ENCODE assay signal across 27 cellular contexts in the genomic region with DNA sequence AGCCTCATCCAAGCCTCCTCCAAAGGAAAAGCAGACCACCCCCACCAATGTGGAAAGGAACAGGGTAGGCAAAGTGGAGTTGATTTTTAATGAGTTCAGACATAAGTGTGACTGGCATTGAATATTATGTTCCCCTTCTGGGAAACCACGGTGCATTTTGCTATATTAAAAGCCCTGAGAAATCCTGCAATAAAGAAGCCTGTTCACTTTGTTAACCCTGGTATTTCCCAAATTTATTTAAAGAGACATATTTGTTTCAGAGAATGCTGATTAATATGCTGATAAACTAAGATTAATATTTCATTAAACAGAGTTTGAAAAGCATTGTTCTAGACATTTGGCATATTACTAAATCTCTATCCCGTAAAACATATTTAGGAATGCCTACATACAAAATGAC.
A peak's percentile ranks its signal among the peaks of the same experiment; 100 is the strongest.
DNase-seq lines count a peak whose midpoint lies in the region; ATAC-seq and TF ChIP-seq lines count a peak whose summit lies in the region.
"Had no signal": no experiment of that assay in that cellular context is flagged by ENCODE, and none has a peak within 500 bp of the region (broad histone marks: within the 10 kb centered on the region; RNA-seq: fewer than 3 reads in every experiment).

No MANE protein-coding gene starts in this region.

- peaks cover 0 to 30% of the 10 kb centered on the region in 2 experiments; a peak in 2 of 4 replicates for H3K4me1 ChIP-seq in SK-N-SH (ENCODE audit: control insufficient read depth in 1 of 2, insufficient read depth in 2 of 2, low read depth in 1 of 2, low read length in 1 of 2)
- H3K4me1 ChIP-seq: A549; BLaER1; BLaER1 treated with 17β-estradiol and CSF1 and Interleukin-3, amounts not matched to agents 10 nM and 100 nM; Caco-2 had no signal

- no peak for TF ChIP-seq CTCF in SK-N-SH (IDR thresholded peaks at IDR 0.05)

- no peak for DNase-seq in SK-N-SH
- DNase-seq: 8988T; ACHN; AML-193; BE2C; C1 segment of cervical spinal cord; Caco-2; Calu3; CD4-positive, alpha-beta memory T cell; CD4-positive, alpha-beta T cell; CD4-positive, CD25-positive, alpha-beta regulatory T cell; CD8-positive, alpha-beta memory T cell; CD8-positive, alpha-beta T cell; COR-L47; DMS 273 treated with DMSO at 0.1 percent for 48 hours; DMS153; DMS53; DMS79; DMS79 treated with DMSO at 0.1 percent for 48 hours; DND-41; EL had no signal

- H3K79me2 ChIP-seq in SK-N-SH (ENCODE audit: insufficient read depth) = no peaks in the 10 kb centered on the region

- no peak for TF ChIP-seq RAD21 in SK-N-SH (IDR thresholded peaks at IDR 0.05; ENCODE audit: low read length)

- H3K9me3 ChIP-seq in SK-N-SH = no peaks in the 10 kb centered on the region
- H3K9me3 ChIP-seq: A549; BE2C; BLaER1; BLaER1 treated with 17β-estradiol and CSF1 and Interleukin-3, amounts not matched to agents 10 nM and 100 nM; Caco-2 had no signal

- H3K9me2 ChIP-seq in SK-N-SH = no peaks in the 10 kb centered on the region

- no peak overlapping the region for H3K4me3 ChIP-seq in SK-N-SH (ENCODE audit: low read depth in 2 of 2, low read length in 1 of 2)
- H3K4me3 ChIP-seq: A549; BLaER1; BLaER1 treated with 17β-estradiol and CSF1 and Interleukin-3, amounts not matched to agents 10 nM and 100 nM had no signal

- no peak overlapping the region for H3K4me2 ChIP-seq in SK-N-SH
- H3K4me2 ChIP-seq: A549; BLaER1; BLaER1 treated with 17β-estradiol and CSF1 and Interleukin-3, amounts not matched to agents 10 nM and 100 nM had no signal

- peak in 1 of 2 experiments; percentile 30; a peak in 1 of 4 replicates for TF ChIP-seq EP300 in SK-N-SH (IDR thresholded peaks at IDR 0.05; ENCODE audit: borderline replicate concordance in 1 of 2, low read depth in 1 of 2, low read length in 1 of 2)

- 15% methylated on average over 2 of the region's 2 CpGs for WGBS in SK-N-SH (ENCODE audit: low lambda C conversion rate)

- H3K27me3 ChIP-seq in SK-N-SH (ENCODE audit: insufficient read depth) = no peaks in the 10 kb centered on the region
- H3K27me3 ChIP-seq: BE2C; BLaER1; BLaER1 treated with 17β-estradiol and CSF1 and Interleukin-3, amounts not matched to agents 10 nM and 100 nM had no signal

- CTCF ChIA-PET in SK-N-SH (lab: Yijun Ruan, JAX) = no interaction called here

- no peak overlapping the region for H3K9ac ChIP-seq in SK-N-SH
- H3K9ac ChIP-seq: BLaER1; BLaER1 treated with 17β-estradiol and CSF1 and Interleukin-3, amounts not matched to agents 10 nM and 100 nM had no signal

- H3K36me3 ChIP-seq in SK-N-SH (replicated peaks in 1 of 2; ENCODE audit: control insufficient read depth in 1 of 2, insufficient read depth in 2 of 2, low read length in 1 of 2) = peaks cover 0 to 2% of the 10 kb centered on the region in 2 experiments
- H3K36me3 ChIP-seq: BE2C; BLaER1; BLaER1 treated with 17β-estradiol and CSF1 and Interleukin-3, amounts not matched to agents 10 nM and 100 nM had no signal

- no peaks in the 10 kb centered on the region for H4K20me1 ChIP-seq in SK-N-SH (ENCODE audit: insufficient read depth)
- H4K20me1 ChIP-seq: BLaER1; BLaER1 treated with 17β-estradiol and CSF1 and Interleukin-3, amounts not matched to agents 10 nM and 100 nM had no signal

- no peak overlapping the region for H2AFZ ChIP-seq in SK-N-SH (ENCODE audit: low read depth)

- peak; percentile 86 for ATAC-seq in SK-N-SH treated with all-trans-retinoic acid at 6 μM for 48 hours
- ATAC-seq: A549; CD8-positive, alpha-beta T cell had no signal

- H3K27ac ChIP-seq in SK-N-SH (ENCODE audit: low read depth in 2 of 2, low read length in 1 of 2) = peak overlapping the region in 1 of 2 experiments; percentile 94; a peak in 2 of 4 replicates
- H3K27ac ChIP-seq: 22Rv1; A549; BLaER1; BLaER1 treated with 17β-estradiol and CSF1 and Interleukin-3, amounts not matched to agents 10 nM and 100 nM; C4-2B had no signal

- POLR2A ChIA-PET in SK-N-SH (lab: Yijun Ruan, JAX) = no interaction called here

- no peaks in the 10 kb centered on the region for H3F3A ChIP-seq in SK-N-SH (replicated peaks; ENCODE audit: insufficient read depth)

TF ChIP-seq in SK-N-SH treated with all-trans-retinoic acid at 6 μM for 48 hours, 23 proteins besides CTCF, POLR2A, EP300 and RAD21 (continues in another document):
- TF ChIP-seq ZFP3 (CRISPR knock-in tag; IDR thresholded peaks at IDR 0.05) (no peak), OSR1 (CRISPR knock-in tag; IDR thresholded peaks at IDR 0.05) (no peak), GLIS3 (CRISPR knock-in tag; IDR thresholded peaks at IDR 0.05) (no peak; the same call in 1 of the 2 replicates), ZNF565 (CRISPR knock-in tag; conservative IDR thresholded peaks at IDR 0.05; ENCODE audit: low read depth) (no peak), BACH2 (CRISPR knock-in tag; IDR thresholded peaks at IDR 0.05; ENCODE audit: borderline replicate concordance) (no peak), TOX (CRISPR knock-in tag; IDR thresholded peaks at IDR 0.05; ENCODE audit: borderline replicate concordance) (no peak)
- TF ChIP-seq, protein P1, sequence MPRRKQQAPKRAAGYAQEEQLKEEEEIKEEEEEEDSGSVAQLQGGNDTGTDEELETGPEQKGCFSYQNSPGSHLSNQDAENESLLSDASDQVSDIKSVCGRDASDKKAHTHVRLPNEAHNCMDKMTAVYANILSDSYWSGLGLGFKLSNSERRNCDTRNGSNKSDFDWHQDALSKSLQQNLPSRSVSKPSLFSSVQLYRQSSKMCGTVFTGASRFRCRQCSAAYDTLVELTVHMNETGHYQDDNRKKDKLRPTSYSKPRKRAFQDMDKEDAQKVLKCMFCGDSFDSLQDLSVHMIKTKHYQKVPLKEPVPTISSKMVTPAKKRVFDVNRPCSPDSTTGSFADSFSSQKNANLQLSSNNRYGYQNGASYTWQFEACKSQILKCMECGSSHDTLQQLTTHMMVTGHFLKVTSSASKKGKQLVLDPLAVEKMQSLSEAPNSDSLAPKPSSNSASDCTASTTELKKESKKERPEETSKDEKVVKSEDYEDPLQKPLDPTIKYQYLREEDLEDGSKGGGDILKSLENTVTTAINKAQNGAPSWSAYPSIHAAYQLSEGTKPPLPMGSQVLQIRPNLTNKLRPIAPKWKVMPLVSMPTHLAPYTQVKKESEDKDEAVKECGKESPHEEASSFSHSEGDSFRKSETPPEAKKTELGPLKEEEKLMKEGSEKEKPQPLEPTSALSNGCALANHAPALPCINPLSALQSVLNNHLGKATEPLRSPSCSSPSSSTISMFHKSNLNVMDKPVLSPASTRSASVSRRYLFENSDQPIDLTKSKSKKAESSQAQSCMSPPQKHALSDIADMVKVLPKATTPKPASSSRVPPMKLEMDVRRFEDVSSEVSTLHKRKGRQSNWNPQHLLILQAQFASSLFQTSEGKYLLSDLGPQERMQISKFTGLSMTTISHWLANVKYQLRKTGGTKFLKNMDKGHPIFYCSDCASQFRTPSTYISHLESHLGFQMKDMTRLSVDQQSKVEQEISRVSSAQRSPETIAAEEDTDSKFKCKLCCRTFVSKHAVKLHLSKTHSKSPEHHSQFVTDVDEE (CRISPR knock-in tag; IDR thresholded peaks at IDR 0.05) = no peak

TF ChIP-seq in SK-N-SH, 30 proteins besides CTCF, POLR2A, EP300 and RAD21:
- no peak for TF ChIP-seq RXRA (IDR thresholded peaks at IDR 0.05; ENCODE audit: borderline replicate concordance, low read depth)
- TF ChIP-seq, protein P2, sequence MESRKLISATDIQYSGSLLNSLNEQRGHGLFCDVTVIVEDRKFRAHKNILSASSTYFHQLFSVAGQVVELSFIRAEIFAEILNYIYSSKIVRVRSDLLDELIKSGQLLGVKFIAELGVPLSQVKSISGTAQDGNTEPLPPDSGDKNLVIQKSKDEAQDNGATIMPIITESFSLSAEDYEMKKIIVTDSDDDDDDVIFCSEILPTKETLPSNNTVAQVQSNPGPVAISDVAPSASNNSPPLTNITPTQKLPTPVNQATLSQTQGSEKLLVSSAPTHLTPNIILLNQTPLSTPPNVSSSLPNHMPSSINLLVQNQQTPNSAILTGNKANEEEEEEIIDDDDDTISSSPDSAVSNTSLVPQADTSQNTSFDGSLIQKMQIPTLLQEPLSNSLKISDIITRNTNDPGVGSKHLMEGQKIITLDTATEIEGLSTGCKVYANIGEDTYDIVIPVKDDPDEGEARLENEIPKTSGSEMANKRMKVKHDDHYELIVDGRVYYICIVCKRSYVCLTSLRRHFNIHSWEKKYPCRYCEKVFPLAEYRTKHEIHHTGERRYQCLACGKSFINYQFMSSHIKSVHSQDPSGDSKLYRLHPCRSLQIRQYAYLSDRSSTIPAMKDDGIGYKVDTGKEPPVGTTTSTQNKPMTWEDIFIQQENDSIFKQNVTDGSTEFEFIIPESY (IDR thresholded peaks at IDR 0.05; ENCODE audit: borderline replicate concordance, low read depth) = no peak
- TF ChIP-seq SMC3 (IDR thresholded peaks at IDR 0.05; ENCODE audit: low read depth, low read length) = no peak
- no peak for TF ChIP-seq FOSL2 (IDR thresholded peaks at IDR 0.05; ENCODE audit: borderline replicate concordance, low read depth)
- no peak for TF ChIP-seq TCF12 (IDR thresholded peaks at IDR 0.05)
- TF ChIP-seq, protein P3, sequence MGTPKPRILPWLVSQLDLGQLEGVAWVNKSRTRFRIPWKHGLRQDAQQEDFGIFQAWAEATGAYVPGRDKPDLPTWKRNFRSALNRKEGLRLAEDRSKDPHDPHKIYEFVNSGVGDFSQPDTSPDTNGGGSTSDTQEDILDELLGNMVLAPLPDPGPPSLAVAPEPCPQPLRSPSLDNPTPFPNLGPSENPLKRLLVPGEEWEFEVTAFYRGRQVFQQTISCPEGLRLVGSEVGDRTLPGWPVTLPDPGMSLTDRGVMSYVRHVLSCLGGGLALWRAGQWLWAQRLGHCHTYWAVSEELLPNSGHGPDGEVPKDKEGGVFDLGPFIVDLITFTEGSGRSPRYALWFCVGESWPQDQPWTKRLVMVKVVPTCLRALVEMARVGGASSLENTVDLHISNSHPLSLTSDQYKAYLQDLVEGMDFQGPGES (IDR thresholded peaks at IDR 0.05; ENCODE audit: low read depth, low read length) = no peak
- TF ChIP-seq FOXJ3 (CRISPR knock-in tag; IDR thresholded peaks at IDR 0.05) = no peak
- TF ChIP-seq, protein P4, sequence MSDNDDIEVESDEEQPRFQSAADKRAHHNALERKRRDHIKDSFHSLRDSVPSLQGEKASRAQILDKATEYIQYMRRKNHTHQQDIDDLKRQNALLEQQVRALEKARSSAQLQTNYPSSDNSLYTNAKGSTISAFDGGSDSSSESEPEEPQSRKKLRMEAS (IDR thresholded peaks at IDR 0.05; ENCODE audit: low read depth) = no peak
- no peak for TF ChIP-seq TAF1 (IDR thresholded peaks at IDR 0.05; ENCODE audit: borderline replicate concordance, low read depth, low read length)
- no peak for TF ChIP-seq MXI1 (IDR thresholded peaks at IDR 0.05; ENCODE audit: low read depth, low read length)
- TF ChIP-seq POLR2AphosphoS5 (IDR thresholded peaks at IDR 0.05; ENCODE audit: low read depth, low read length) = no peak
- no peak for TF ChIP-seq JUND (IDR thresholded peaks at IDR 0.05)
- TF ChIP-seq GATA2 (CRISPR knock-in tag; IDR thresholded peaks at IDR 0.05) = no peak
- no peak for TF ChIP-seq TEAD4 (IDR thresholded peaks at IDR 0.05; ENCODE audit: borderline replicate concordance, insufficient read depth)
- TF ChIP-seq YY1 (IDR thresholded peaks at IDR 0.05; ENCODE audit: low read depth) = no peak
TF ChIP-seq in SK-N-SH: peak in this region for 0.
